11 cellular contexts compared by ENCODE assay signal in genomic region chr2:6872412-6872811, GRCh38. TPM values are rescaled to one million over a fixed set of nuclear protein-coding genes. Genes with fewer than 3 reads are reported as not detected.
DNase-seq lines count a peak whose midpoint lies in the region; ATAC-seq, FAIRE-seq and TF ChIP-seq lines count a peak whose summit lies in the region.
"Had no signal": no experiment of that assay in that cellular context is flagged by ENCODE, and none has a peak within 500 bp of the region (broad histone marks: within the 10 kb centered on the region; RNA-seq: fewer than 3 reads in every experiment).

No MANE protein-coding gene starts in this region.

- no peaks in the 10 kb centered on the region for H3K27me3 Mint-ChIP-seq in activated T-cell treated with anti-CD3 and anti-CD28 coated beads, Interleukin-2, amount 50 U/mL, for 4 hours (ENCODE audit: low read depth)
- no peaks in the 10 kb centered on the region for H3K27me3 Mint-ChIP-seq in naive thymus-derived CD4-positive, alpha-beta T cell

- H3K27ac ChIP-seq in naive thymus-derived CD4-positive, alpha-beta T cell (ENCODE audit: low read depth, low read length) = no peak overlapping the region
- H3K27ac ChIP-seq in A673 (ENCODE audit: low read depth, low read length, poor library complexity, severe bottlenecking) (no peak overlapping the region), pancreas (no peak overlapping the region)

- peaks cover 37% of the 10 kb centered on the region for H3K4me1 Mint-ChIP-seq in activated T-cell treated with anti-CD3 and anti-CD28 coated beads, Interleukin-2, amount 50 U/mL, for 4 hours (ENCODE audit: low read depth)
- H3K4me1 Mint-ChIP-seq in naive thymus-derived CD4-positive, alpha-beta T cell = peaks cover 16 to 63% (median 55%) of the 10 kb centered on the region in 7 donors

- peak overlapping the region; percentile 1 to 90 (median 50) for H3K27ac Mint-ChIP-seq in naive thymus-derived CD4-positive, alpha-beta T cell

- peaks cover 4% of the 10 kb centered on the region for H3K9me3 Mint-ChIP-seq in activated T-cell treated with anti-CD3 and anti-CD28 coated beads, Interleukin-2, amount 50 U/mL, for 4 hours
- H3K9me3 Mint-ChIP-seq in naive thymus-derived CD4-positive, alpha-beta T cell = peaks cover 0 to 5% (median 4%) of the 10 kb centered on the region in 11 donors

- no peaks in the 10 kb centered on the region for H3K36me3 ChIP-seq in naive thymus-derived CD4-positive, alpha-beta T cell (ENCODE audit: control insufficient read depth in 2 of 3, insufficient read depth in 3 of 3, low read length in 3 of 3)
- H3K36me3 ChIP-seq in A673 (ENCODE audit: insufficient read depth, low read length, poor library complexity, severe bottlenecking) (no peaks in the 10 kb centered on the region), pancreas (no peaks in the 10 kb centered on the region)

- no peak for FAIRE-seq in pancreas (lab: Jason Lieb, UNC)
- FAIRE-seq: HTR-8/SVneo, small intestine had no signal

- H3K36me3 Mint-ChIP-seq in activated T-cell treated with anti-CD3 and anti-CD28 coated beads, Interleukin-2, amount 50 U/mL, for 4 hours (ENCODE audit: insufficient read depth) = peaks cover 3% of the 10 kb centered on the region
- peaks cover 0 to 31% (median 0%) of the 10 kb centered on the region in 5 donors for H3K36me3 Mint-ChIP-seq in naive thymus-derived CD4-positive, alpha-beta T cell

- no peak overlapping the region for H3K4me3 ChIP-seq in naive thymus-derived CD4-positive, alpha-beta T cell (ENCODE audit: low read length)
- H3K4me3 ChIP-seq in A673 (ENCODE audit: low read depth, low read length, poor library complexity, severe bottlenecking) (no peak overlapping the region), pancreas (no peak overlapping the region)

- POLR2A ChIA-PET in naive thymus-derived CD4-positive, alpha-beta T cell (lab: Charles Lee) = interaction anchor here (0.6 to 1.0 kb wide), 4 partner anchors 37 to 180 kb away, joined by 3 read pairs; no protein-coding TSS in a partner anchor
- POLR2A ChIA-PET in A673 (lab: Charles Lee; ENCODE audit: low non-redundant PET) = no interaction called here

- 90 to 93% methylated on average over 1 of the region's 1 CpG for WGBS in pancreas, 2 donors

- DNase-seq in activated T-cell treated with anti-CD3 and anti-CD28 coated beads, Interleukin-2, amount 50 U/mL, for 4 hours = no peak
- DNase-seq in activated T-cell treated with anti-CD3 and anti-CD28 coated beads, Interleukin-2, amount 50 U/mL, for 1 hour = no peak
- no peak for DNase-seq in naive thymus-derived CD4-positive, alpha-beta T cell
- DNase-seq in A673 (ENCODE audit: low spot score) (no peak), pancreas (no peak), COR-L47 (lab: John Stamatoyannopoulos, UW) (no peak)
- DNase-seq: NCI-H2081 treated with DMSO at 0.1 percent for 48 hours, small intestine had no signal

- no peaks in the 10 kb centered on the region for H3K9me3 ChIP-seq in naive thymus-derived CD4-positive, alpha-beta T cell (ENCODE audit: control insufficient read depth in 2 of 3, low read length in 3 of 3)
- peaks cover 5% of the 10 kb centered on the region for H3K9me3 ChIP-seq in A673 (ENCODE audit: low read depth, low read length, poor library complexity, severe bottlenecking)
- no peaks in the 10 kb centered on the region for H3K9me3 ChIP-seq in pancreas

- intact Hi-C loops in naive thymus-derived CD4-positive, alpha-beta T cell (cut with micrococcal nuclease) = no loop called here
- intact Hi-C loops in A673 (cut with micrococcal nuclease; ENCODE audit: unreplicated experiment) (no loop called here), pancreas (cut with DNase I) (no loop called here)

- ATAC-seq in activated T-cell treated with anti-CD3 and anti-CD28 coated beads, Interleukin-2, amount 50 U/mL, for 4 hours = peak; percentile 43 to 51
- ATAC-seq in GM21723 (IDR thresholded peaks at IDR 0.05; ENCODE audit: unreplicated experiment) = peak; percentile 68
- ATAC-seq in HG03575 (IDR thresholded peaks at IDR 0.05; ENCODE audit: extremely low read depth, insufficient number of reproducible peaks, low FRiP score, unreplicated experiment) = peak; percentile 59
- ATAC-seq in naive thymus-derived CD4-positive, alpha-beta T cell = no peak
- no peak for ATAC-seq in pancreas

- H3K27me3 ChIP-seq in naive thymus-derived CD4-positive, alpha-beta T cell (ENCODE audit: control insufficient read depth in 2 of 2, insufficient read depth in 2 of 2, low read length in 2 of 2) = no peaks in the 10 kb centered on the region
- no peaks in the 10 kb centered on the region for H3K27me3 ChIP-seq in A673 (replicated peaks; ENCODE audit: insufficient read depth, low read depth, low read length, poor library complexity)
- no peaks in the 10 kb centered on the region for H3K27me3 ChIP-seq in pancreas

- no TSS peak for BruUV-seq in A673 (replicated peaks; lab: Mats Ljungman, UMichigan)

- peak overlapping the region; percentile 14 for H3K4me3 Mint-ChIP-seq in activated T-cell treated with anti-CD3 and anti-CD28 coated beads, Interleukin-2, amount 50 U/mL, for 4 hours
- H3K4me3 Mint-ChIP-seq in naive thymus-derived CD4-positive, alpha-beta T cell = peak overlapping the region in 9 of 10 donors; percentile 0 to 77 (median 39)

- H3K4me1 ChIP-seq in naive thymus-derived CD4-positive, alpha-beta T cell (ENCODE audit: control insufficient read depth in 2 of 2, insufficient read depth in 2 of 2, low read length in 2 of 2) = peaks cover 0 to 19% of the 10 kb centered on the region in 2 donors
- H3K4me1 ChIP-seq in A673 (ENCODE audit: insufficient read depth, low read length, poor library complexity, severe bottlenecking) (no peaks in the 10 kb centered on the region), pancreas (peaks cover 0 to 7% (median 0%) of the 10 kb centered on the region in 3 donors)

- CTCF ChIA-PET in naive thymus-derived CD4-positive, alpha-beta T cell (lab: Charles Lee) = interaction anchor here (0.7 to 1.3 kb wide), 6 partner anchors 11 to 142 kb away, joined by 3 to 5 read pairs (median 4); no protein-coding TSS in a partner anchor
- CTCF ChIA-PET in A673 (lab: Charles Lee) = no interaction called here

- TF ChIP-seq CTCF in A673 (conservative IDR thresholded peaks at IDR 0.05; ENCODE audit: low read depth, low read length) (no peak), pancreas (IDR thresholded peaks at IDR 0.05) (no peak)

RNA-seq across cellular contexts. Expression of gene RSAD2, which starts 5.2 kb away (rescaled TPM):
- 1 to 10 TPM; 2.8 to 4.3 (median 3.3) TPM for total RNA-seq in activated T-cell treated with anti-CD3 and anti-CD28 coated beads, Interleukin-2, amount 50 U/mL, for 4 hours
- 10 to 100 TPM in 1 of 5 experiments, 1 to 10 TPM in 4; 5.0 to 72.6 (median 5.6) TPM for total RNA-seq in naive thymus-derived CD4-positive, alpha-beta T cell
- 10 to 100 TPM in 1 of 2 donors, 1 to 10 TPM in 1; 8.2 to 15.0 TPM for polyA plus RNA-seq in naive thymus-derived CD4-positive, alpha-beta T cell
- total RNA-seq in A673 (2021) (2.1 and 2.2 TPM in 2 replicates), pancreas (1 to 10 TPM in 5 of 6 donors, under 1 TPM in 1; 0.60 to 2.9 (median 2.1) TPM)
- 1 to 10 TPM in 1 of 2 donors, under 1 TPM in 1; 0.95 to 1.9 TPM for polyA plus RNA-seq in pancreas

RNA-seq across cellular contexts. Expression of gene CMPK2, which starts 6.7 kb away (rescaled TPM):
- 1 to 10 TPM; 2.5 to 4.2 (median 3.2) TPM for total RNA-seq in activated T-cell treated with anti-CD3 and anti-CD28 coated beads, Interleukin-2, amount 50 U/mL, for 4 hours
- 10 to 100 TPM in 1 of 5 experiments, 1 to 10 TPM in 4; 4.0 to 63.0 (median 6.6) TPM for total RNA-seq in naive thymus-derived CD4-positive, alpha-beta T cell
- 1 to 10 TPM; 5.0 to 8.7 TPM for polyA plus RNA-seq in naive thymus-derived CD4-positive, alpha-beta T cell
- total RNA-seq in A673 (2021) = 3.3 and 4.6 TPM in 2 replicates
- total RNA-seq in pancreas = 1 to 10 TPM; 2.5 to 4.3 (median 3.5) TPM
- polyA plus RNA-seq in pancreas = 1 to 10 TPM; 1.7 to 2.4 TPM

RNA-seq across cellular contexts. Expression of gene RNF144A, which starts 44.8 kb away (rescaled TPM):
- total RNA-seq in activated T-cell treated with anti-CD3 and anti-CD28 coated beads, Interleukin-2, amount 50 U/mL, for 4 hours = 10 to 100 TPM; 13.7 to 25.6 (median 18.9) TPM
- 10 to 100 TPM; 40.0 to 74.4 (median 61.2) TPM for total RNA-seq in naive thymus-derived CD4-positive, alpha-beta T cell
- 10 to 100 TPM; 21.2 to 23.5 TPM for polyA plus RNA-seq in naive thymus-derived CD4-positive, alpha-beta T cell
- total RNA-seq in A673 (2021) = 13.6 and 19.6 TPM in 2 replicates
- 10 to 100 TPM; 21.3 to 78.7 (median 45.7) TPM for total RNA-seq in pancreas
- 10 to 100 TPM in 1 of 2 donors, 1 to 10 TPM in 1; 9.4 to 12.0 TPM for polyA plus RNA-seq in pancreas

Comparison
In these comparisons a context has a peak if more than half of its experiments do, and no peak if none do; other contexts are left out.
1. ATAC-seq: peak in activated T-cell treated with anti-CD3 and anti-CD28 coated beads, Interleukin-2, amount 50 U/mL, for 4 hours (2 of 2), GM21723 (single experiment) and HG03575 (single experiment); none in naive thymus-derived CD4-positive, alpha-beta T cell (single experiment) and pancreas (0 of 4).